9 cellular contexts compared by ENCODE assay signal in genomic region chr11:57325735-57326048, GRCh38. TPM values are rescaled to one million over a fixed set of nuclear protein-coding genes. Genes with fewer than 3 reads are reported as not detected.
DNase-seq lines count a peak whose midpoint lies in the region; ATAC-seq and TF ChIP-seq lines count a peak whose summit lies in the region.
"Had no signal": no experiment of that assay in that cellular context is flagged by ENCODE, and none has a peak within 500 bp of the region (broad histone marks: within the 10 kb centered on the region; RNA-seq: fewer than 3 reads in every experiment).

No MANE protein-coding gene starts in this region.

- no peak for DNase-seq in CD8-positive, alpha-beta T cell
- peak; percentile 45 for DNase-seq in HuH-7 (ENCODE audit: low spot score)
- DNase-seq in breast epithelium (ENCODE audit: low spot score in 2 of 2): peak in 1 of 2 donors; percentile 63
- peak; percentile 76 for DNase-seq in lower lobe of right lung
- DNase-seq in upper lobe of left lung: peak in 1 of 2 donors; percentile 89
- no peak for DNase-seq in NCI-H2081 treated with DMSO at 0.1 percent for 48 hours (lab: John Stamatoyannopoulos, UW)
- no peak for DNase-seq in HPDE6-E6E7 (ENCODE audit: extremely low spot score)

- H3K4me1 Mint-ChIP-seq in CD8-positive, alpha-beta T cell (ENCODE audit: low read depth): peaks cover 34% of the 10 kb centered on the region

- H3K4me3 Mint-ChIP-seq in CD8-positive, alpha-beta T cell: peak overlapping the region; percentile 87

- CTCF ChIA-PET in CD8-positive, alpha-beta T cell (lab: Charles Lee): interaction anchor here (1.2 to 2.3 kb wide), 4 partner anchors 10 to 201 kb away, joined by 3 to 8 read pairs (median 6); partner anchors contain the start of gene SSRP1

- WGBS in upper lobe of left lung, 2 donors: 14 to 21% methylated on average over 5 to 6 of the region's 6 CpGs

- intact Hi-C loops in CD8-positive, alpha-beta T cell (cut with DNase I, micrococcal nuclease): loop anchor here (1.0 to 10.0 kb wide), 10 partner anchors 10 to 1846 kb away; partner anchors contain the start of genes MED19 (in 2 of the 2), SSRP1 (in 2 of the 2), TMX2 (in 2 of the 2) and FAM111A (in 1 of the 2)
- intact Hi-C loops in breast epithelium (cut with DNase I; ENCODE audit: low total_unique reads): no loop called here
- intact Hi-C loops in lower lobe of right lung (cut with DNase I): no loop called here

- no peaks in the 10 kb centered on the region for H3K27me3 ChIP-seq in CD8-positive, alpha-beta T cell (ENCODE audit: insufficient read depth, low read length)
- H3K27me3 ChIP-seq in breast epithelium: no peaks in the 10 kb centered on the region
- no peaks in the 10 kb centered on the region for H3K27me3 ChIP-seq in lower lobe of right lung (ENCODE audit: low read depth)
- no peaks in the 10 kb centered on the region for H3K27me3 ChIP-seq in upper lobe of left lung

- H3K4me3 ChIP-seq in CD8-positive, alpha-beta T cell (ENCODE audit: low read depth, low read length): peak overlapping the region; percentile 98
- H3K4me3 ChIP-seq in breast epithelium: peak overlapping the region; percentile 91 to 92 (median 91)
- H3K4me3 ChIP-seq in lower lobe of right lung: peak overlapping the region; percentile 74
- peak overlapping the region in 3 of 4 donors; percentile 62 to 91 (median 85) for H3K4me3 ChIP-seq in upper lobe of left lung

- no peak for ATAC-seq in CD8-positive, alpha-beta T cell
- peak; percentile 33 to 48 for ATAC-seq in lower lobe of right lung
- peak; percentile 0 to 54 for ATAC-seq in upper lobe of left lung (ENCODE audit: low FRiP score in 2 of 2)
- no peak for ATAC-seq in HG02884 (IDR thresholded peaks at IDR 0.05; ENCODE audit: unreplicated experiment)

- H3K9me3 ChIP-seq in CD8-positive, alpha-beta T cell (ENCODE audit: low read length): no peaks in the 10 kb centered on the region
- H3K9me3 ChIP-seq in breast epithelium (no peaks in the 10 kb centered on the region), lower lobe of right lung (no peaks in the 10 kb centered on the region), upper lobe of left lung (no peaks in the 10 kb centered on the region)

- H3K36me3 Mint-ChIP-seq in CD8-positive, alpha-beta T cell: peaks cover 57% of the 10 kb centered on the region

- no peak for TF ChIP-seq CTCF in CD8-positive, alpha-beta T cell (IDR thresholded peaks at IDR 0.05)
- TF ChIP-seq CTCF in breast epithelium (IDR thresholded peaks at IDR 0.05): no peak
- no peak for TF ChIP-seq CTCF in lower lobe of right lung (IDR thresholded peaks at IDR 0.05)
- TF ChIP-seq CTCF in upper lobe of left lung (IDR thresholded peaks at IDR 0.05): no peak

- peak overlapping the region; percentile 80 for H3K27ac ChIP-seq in CD8-positive, alpha-beta T cell (ENCODE audit: low read depth, low read length)
- H3K27ac ChIP-seq in breast epithelium (peak overlapping the region; percentile 98), lower lobe of right lung (peak overlapping the region; percentile 96), upper lobe of left lung (peak overlapping the region; percentile 96 to 97 (median 96))

- peak in 2 of 4 donors; percentile 93 to 96 for TF ChIP-seq EP300 in upper lobe of left lung (IDR thresholded peaks at IDR 0.05)

- H3K27ac Mint-ChIP-seq in CD8-positive, alpha-beta T cell: peak overlapping the region; percentile 96

- peaks cover 29% of the 10 kb centered on the region for H3K4me1 ChIP-seq in CD8-positive, alpha-beta T cell (ENCODE audit: insufficient read depth, low read length)
- H3K4me1 ChIP-seq in breast epithelium (peaks cover 8 to 14% of the 10 kb centered on the region in 2 donors), lower lobe of right lung (peaks cover 47% of the 10 kb centered on the region), upper lobe of left lung (peaks cover 38 to 54% (median 48%) of the 10 kb centered on the region in 4 donors)

- TF ChIP-seq POLR2A in breast epithelium (IDR thresholded peaks at IDR 0.05): no peak
- peak in 1 of 4 donors; percentile 12 for TF ChIP-seq POLR2A in upper lobe of left lung (IDR thresholded peaks at IDR 0.05)

- no peaks in the 10 kb centered on the region for H3K9me3 Mint-ChIP-seq in CD8-positive, alpha-beta T cell

- peaks cover 36% of the 10 kb centered on the region for H3K36me3 ChIP-seq in CD8-positive, alpha-beta T cell (ENCODE audit: insufficient read depth, low read length)
- H3K36me3 ChIP-seq in breast epithelium (peaks cover 6% of the 10 kb centered on the region), lower lobe of right lung (peaks cover 43% of the 10 kb centered on the region), upper lobe of left lung (peaks cover 9 to 47% (median 39%) of the 10 kb centered on the region in 4 donors)

- POLR2A ChIA-PET in CD8-positive, alpha-beta T cell (lab: Charles Lee): interaction anchor here (0.9 to 2.8 kb wide), 6 partner anchors 9 to 1243 kb away, joined by 3 to 44 read pairs (median 7); partner anchors contain the start of genes P2RX3, SLC43A1 and SSRP1

- no peaks in the 10 kb centered on the region for H3K27me3 Mint-ChIP-seq in CD8-positive, alpha-beta T cell (ENCODE audit: low read depth)

RNA-seq across cellular contexts. Expression of gene TNKS1BP1, which starts 0.9 kb away (rescaled TPM):
- 10 to 100 TPM; 13.5 to 14.0 TPM for total RNA-seq in CD8-positive, alpha-beta T cell
- 100 to 1,000 TPM in 1 of 3 donors, 10 to 100 TPM in 2; 79.3 to 111 (median 82.7) TPM for total RNA-seq in breast epithelium
- 147 TPM for total RNA-seq in lower lobe of right lung
- 100 to 1,000 TPM; 120 to 322 (median 184) TPM for total RNA-seq in upper lobe of left lung

RNA-seq across cellular contexts. Expression of gene SSRP1, which starts 10.0 kb away (rescaled TPM):
- total RNA-seq in CD8-positive, alpha-beta T cell: 10 to 100 TPM; 34.3 to 36.3 TPM
- total RNA-seq in breast epithelium (10 to 100 TPM; 60.0 to 83.9 (median 76.5) TPM), lower lobe of right lung (62.2 TPM), upper lobe of left lung (10 to 100 TPM; 48.2 to 89.6 (median 65.5) TPM)

RNA-seq across cellular contexts. Expression of gene P2RX3, which starts 12.5 kb away (rescaled TPM):
- total RNA-seq in CD8-positive, alpha-beta T cell: not detected
- not detected for total RNA-seq in breast epithelium
- total RNA-seq in lower lobe of right lung: not detected
- not detected for total RNA-seq in upper lobe of left lung
- total RNA-seq: LHCN-M2 had no signal

RNA-seq across cellular contexts. Expression of gene PRG3, which starts 55.3 kb away (rescaled TPM):
- not detected for total RNA-seq in CD8-positive, alpha-beta T cell
- not detected for total RNA-seq in breast epithelium
- not detected for total RNA-seq in lower lobe of right lung
- total RNA-seq in upper lobe of left lung: not detected
- total RNA-seq: LHCN-M2 had no signal

Comparison
In these comparisons a context has a peak if more than half of its experiments do, and no peak if none do; other contexts are left out.
1. ATAC-seq: peak in lower lobe of right lung (2 of 2) and upper lobe of left lung (2 of 2); none in CD8-positive, alpha-beta T cell (single experiment) and HG02884 (single experiment).
2. DNase-seq: peak in HuH-7 (single experiment) and lower lobe of right lung (single experiment); none in CD8-positive, alpha-beta T cell (0 of 7), NCI-H2081 treated with DMSO at 0.1 percent for 48 hours (single experiment) and HPDE6-E6E7 (single experiment).
3. intact Hi-C loops: an anchor here in CD8-positive, alpha-beta T cell (1.0 to 10.0 kb wide); none called in breast epithelium and lower lobe of right lung.
4. Peak in every context shown above with its lines, with median percentiles within 50 percentile points of each other: H3K27ac ChIP-seq and H3K4me3 ChIP-seq.